Comparison of ENCODE assay signal across 33 cellular contexts in genomic region chr1:62513013-62513412, GRCh38.
DNase-seq lines count a peak whose midpoint lies in the region; ATAC-seq, FAIRE-seq and TF ChIP-seq lines count a peak whose summit lies in the region.
"Had no signal": no experiment of that assay in that cellular context is flagged by ENCODE, and none has a peak within 500 bp of the region (broad histone marks: within the 10 kb centered on the region; RNA-seq: fewer than 3 reads in every experiment).

No MANE protein-coding gene starts in this region.

- TF ChIP-seq CTCF in VCaP (conservative IDR thresholded peaks at IDR 0.05), result no peak
- TF ChIP-seq CTCF in K562 (IDR thresholded peaks at IDR 0.05 in 2 of 3, conservative IDR thresholded peaks at IDR 0.05 in 1 of 3; ENCODE audit: insufficient read depth in 2 of 3, low read depth in 1 of 3, low read length in 3 of 3), result no peak
- no peak for TF ChIP-seq CTCF in brain microvascular endothelial cell (IDR thresholded peaks at IDR 0.05; ENCODE audit: low read depth, low read length, missing control alignments)

- H3K79me1 ChIP-seq in mesenchymal stem cell (replicated peaks; ENCODE audit: low read length, poor library complexity, severe bottlenecking), result no peaks in the 10 kb centered on the region

- no peak for ATAC-seq in K562
- ATAC-seq in GM21447 (IDR thresholded peaks at IDR 0.05; ENCODE audit: unreplicated experiment), result no peak
- ATAC-seq: A549; CD8-positive, alpha-beta T cell had no signal

- no peak overlapping the region for H3K4me3 ChIP-seq in K562
- no peak overlapping the region for H3K4me3 ChIP-seq in brain microvascular endothelial cell (ENCODE audit: low read depth, low read length)
- H3K4me3 ChIP-seq in mesenchymal stem cell (ENCODE audit: insufficient read depth in 1 of 2, low read depth in 1 of 2, low read length in 2 of 2), result no peak overlapping the region
- H3K4me3 ChIP-seq: A549; BLaER1; BLaER1 treated with 17β-estradiol and CSF1 and Interleukin-3, amounts not matched to agents 10 nM and 100 nM had no signal

- H3K9me1 ChIP-seq in K562 (ENCODE audit: control insufficient read depth, insufficient read depth, low read length), result no peaks in the 10 kb centered on the region

- no peak for TF ChIP-seq POLR2A in K562 (conservative IDR thresholded peaks at IDR 0.05)

- DNase-seq in HEK293T (ENCODE audit: extremely low spot score) (no peak), K562 (ENCODE audit: extremely low read depth in 1 of 4, low spot score in 3 of 4) (no peak), brain microvascular endothelial cell (no peak), mesenchymal stem cell (no peak)
- DNase-seq: 8988T; ACHN; AML-193; BE2C; C1 segment of cervical spinal cord; Caco-2; Calu3; CD4-positive, alpha-beta memory T cell; CD4-positive, alpha-beta T cell; CD4-positive, CD25-positive, alpha-beta regulatory T cell; CD8-positive, alpha-beta memory T cell; CD8-positive, alpha-beta T cell; COR-L47; DMS 273 treated with DMSO at 0.1 percent for 48 hours; DMS153; DMS53; DMS79; DMS79 treated with DMSO at 0.1 percent for 48 hours; DND-41; EL had no signal

- no peak overlapping the region for H2AFZ ChIP-seq in K562 (ENCODE audit: low read depth, low read length)
- no peak overlapping the region for H2AFZ ChIP-seq in mesenchymal stem cell (ENCODE audit: low read depth, low read length)

- no peak overlapping the region for H3K14ac ChIP-seq in mesenchymal stem cell (ENCODE audit: low read length in 2 of 2)

- no peak overlapping the region for H2BK120ac ChIP-seq in mesenchymal stem cell (ENCODE audit: low read depth, low read length)

- H3K27me3 ChIP-seq in K562 (ENCODE audit: control insufficient read depth in 2 of 2, insufficient read depth in 2 of 2, low read length in 2 of 2) (no peaks in the 10 kb centered on the region), brain microvascular endothelial cell (replicated peaks) (no peaks in the 10 kb centered on the region), mesenchymal stem cell (ENCODE audit: control insufficient read depth in 1 of 2, insufficient read depth in 1 of 2, low read length in 2 of 2) (no peaks in the 10 kb centered on the region)
- H3K27me3 ChIP-seq: BE2C; BLaER1; BLaER1 treated with 17β-estradiol and CSF1 and Interleukin-3, amounts not matched to agents 10 nM and 100 nM had no signal

- no peak for TF ChIP-seq RAD21 in K562 (CRISPR knock-in tag; conservative IDR thresholded peaks at IDR 0.05 in 1 of 2, IDR thresholded peaks at IDR 0.05 in 1 of 2)

- no peak overlapping the region for H4K91ac ChIP-seq in mesenchymal stem cell (ENCODE audit: low read length)

- H3K9ac ChIP-seq in K562 (ENCODE audit: insufficient read depth in 1 of 2, low read depth in 2 of 2, low read length in 2 of 2), result no peak overlapping the region
- no peak overlapping the region for H3K9ac ChIP-seq in mesenchymal stem cell (ENCODE audit: low read length)
- H3K9ac ChIP-seq: BLaER1; BLaER1 treated with 17β-estradiol and CSF1 and Interleukin-3, amounts not matched to agents 10 nM and 100 nM had no signal

- H4K20me1 ChIP-seq in K562 (replicated peaks; ENCODE audit: control insufficient read depth, insufficient read depth, low read length), result no peaks in the 10 kb centered on the region
- H4K20me1 ChIP-seq: BLaER1; BLaER1 treated with 17β-estradiol and CSF1 and Interleukin-3, amounts not matched to agents 10 nM and 100 nM had no signal

- no peak for TF ChIP-seq EP300 in K562 (IDR thresholded peaks at IDR 0.05; ENCODE audit: low read length)

- POLR2A ChIA-PET in HEK293T (lab: Yijun Ruan, JAX), result no interaction called here
- POLR2A ChIA-PET in K562 (lab: Yijun Ruan, JAX), result interaction anchor here (0.6 kb wide), 1 partner anchor 1519 kb away, joined by 3 read pairs; no protein-coding TSS in a partner anchor

- no peak for FAIRE-seq in K562 (lab: Jason Lieb, UNC)
- FAIRE-seq: A204.1, A549, D721Med had no signal

- no peak overlapping the region for H2AK5ac ChIP-seq in mesenchymal stem cell (ENCODE audit: low read length, severe bottlenecking)

- intact Hi-C loops in K562 (cut with micrococcal nuclease), result no loop called here

- H3K36me3 ChIP-seq in K562 (ENCODE audit: control insufficient read depth, insufficient read depth, low read length), result no peaks in the 10 kb centered on the region
- peaks cover 4% of the 10 kb centered on the region for H3K36me3 ChIP-seq in brain microvascular endothelial cell (replicated peaks)
- H3K36me3 ChIP-seq in mesenchymal stem cell (ENCODE audit: control insufficient read depth in 1 of 2, insufficient read depth in 2 of 2, low read depth in 1 of 2, low read length in 2 of 2), result peaks cover 0 to 41% of the 10 kb centered on the region in 2 experiments
- H3K36me3 ChIP-seq: BE2C had no signal

- H2BK5ac ChIP-seq in mesenchymal stem cell (ENCODE audit: low read depth, low read length, poor library complexity, severe bottlenecking), result no peak overlapping the region

- H2BK15ac ChIP-seq in mesenchymal stem cell (ENCODE audit: low read depth, poor library complexity, severe bottlenecking), result no peak overlapping the region

- H3K4me1 ChIP-seq in K562 (replicated peaks in 1 of 2; ENCODE audit: control insufficient read depth in 2 of 2, insufficient read depth in 2 of 2, low read length in 2 of 2), result no peaks in the 10 kb centered on the region
- H3K4me1 ChIP-seq in mesenchymal stem cell (ENCODE audit: control insufficient read depth, insufficient read depth, low read depth, low read length), result no peaks in the 10 kb centered on the region
- H3K4me1 ChIP-seq: BE2C had no signal

- no TSS peak for BruUV-seq in K562 (replicated peaks; lab: Mats Ljungman, UMichigan)

- no peak overlapping the region for H3K4ac ChIP-seq in mesenchymal stem cell (ENCODE audit: low read depth in 1 of 2, low read length in 2 of 2)

- 33% methylated on average over 4 of the region's 4 CpGs for WGBS in K562 (ENCODE audit: insufficient coverage, low coverage, missing lambda C conversion rate)
- no CpG with 5 or more reads among the region's 4 CpGs for WGBS in mesenchymal stem cell

- H3K23ac ChIP-seq in mesenchymal stem cell (ENCODE audit: low read length in 2 of 2), result no peak overlapping the region

- no peaks in the 10 kb centered on the region for H3K9me3 ChIP-seq in K562 (replicated peaks; ENCODE audit: control insufficient read depth, insufficient read depth, low read depth, low read length)
- H3K9me3 ChIP-seq in mesenchymal stem cell (ENCODE audit: control insufficient read depth, low read length), result no peaks in the 10 kb centered on the region
- H3K9me3 ChIP-seq: A549, BE2C, Caco-2 had no signal

- no peaks in the 10 kb centered on the region for H3K79me2 ChIP-seq in K562 (ENCODE audit: control insufficient read depth, insufficient read depth, low read length)

- peak overlapping the region; percentile 27; the same call in 1 of the 2 replicates for H3K27ac ChIP-seq in VCaP
- no peak overlapping the region for H3K27ac ChIP-seq in K562 (ENCODE audit: extremely low read depth, low read depth, low read length)
- no peak overlapping the region for H3K27ac ChIP-seq in brain microvascular endothelial cell
- no peak overlapping the region for H3K27ac ChIP-seq in mesenchymal stem cell (ENCODE audit: low read length, poor library complexity, severe bottlenecking)
- H3K27ac ChIP-seq: 22Rv1, A549, BLaER1, C4-2B had no signal

- H2BK12ac ChIP-seq in mesenchymal stem cell (ENCODE audit: low read length in 2 of 2), result no peak overlapping the region

- no peak overlapping the region for H3K18ac ChIP-seq in mesenchymal stem cell (ENCODE audit: low read depth in 1 of 2, low read length in 2 of 2)

- CTCF ChIA-PET in HEK293T (lab: Yijun Ruan, JAX), result no interaction called here
- CTCF ChIA-PET in K562 (lab: Yijun Ruan, JAX; ENCODE audit: low intra/inter-chr PET ratio), result no interaction called here

- H3K4me2 ChIP-seq in K562 (ENCODE audit: insufficient read depth, low read length) (no peak overlapping the region), mesenchymal stem cell (ENCODE audit: low read length, poor library complexity, severe bottlenecking) (no peak overlapping the region)
- H3K4me2 ChIP-seq: A549; BLaER1; BLaER1 treated with 17β-estradiol and CSF1 and Interleukin-3, amounts not matched to agents 10 nM and 100 nM had no signal

- in situ Hi-C loops in K562 (cut with MboI) (no loop called here), brain microvascular endothelial cell (cut with HindIII; ENCODE audit: low pct_ligation_motif_present, low sequenced_read_pairs) (no loop called here)

- H4K8ac ChIP-seq in mesenchymal stem cell (ENCODE audit: low read length), result no peak overlapping the region

TF ChIP-seq in HEK293T, 16 proteins besides CTCF, POLR2A, EP300 and RAD21:
- no peak for TF ChIP-seq LEF1 (IDR thresholded peaks at IDR 0.05; ENCODE audit: borderline replicate concordance)
- peak; percentile 91 for TF ChIP-seq ARNT (IDR thresholded peaks at IDR 0.05)

TF ChIP-seq in K562, 482 proteins besides CTCF, POLR2A, EP300 and RAD21:
- TF ChIP-seq CBX8 (IDR thresholded peaks at IDR 0.05; ENCODE audit: borderline replicate concordance, extremely low read depth, low read depth, low read length, poor library complexity, severe bottlenecking) (no peak), ARNT (IDR thresholded peaks at IDR 0.05) (peak in 1 of 2 experiments; percentile 98; a peak in 2 of 4 replicates), ZNF740 (CRISPR knock-in tag; IDR thresholded peaks at IDR 0.05) (0 out of 2 replicates have a peak, but pooled peaks have one; percentile 13), ZNF740 (tag; IDR thresholded peaks at IDR 0.05) (no peak)
